Comparison of ENCODE assay signal across 34 cellular contexts in the genomic region with DNA sequence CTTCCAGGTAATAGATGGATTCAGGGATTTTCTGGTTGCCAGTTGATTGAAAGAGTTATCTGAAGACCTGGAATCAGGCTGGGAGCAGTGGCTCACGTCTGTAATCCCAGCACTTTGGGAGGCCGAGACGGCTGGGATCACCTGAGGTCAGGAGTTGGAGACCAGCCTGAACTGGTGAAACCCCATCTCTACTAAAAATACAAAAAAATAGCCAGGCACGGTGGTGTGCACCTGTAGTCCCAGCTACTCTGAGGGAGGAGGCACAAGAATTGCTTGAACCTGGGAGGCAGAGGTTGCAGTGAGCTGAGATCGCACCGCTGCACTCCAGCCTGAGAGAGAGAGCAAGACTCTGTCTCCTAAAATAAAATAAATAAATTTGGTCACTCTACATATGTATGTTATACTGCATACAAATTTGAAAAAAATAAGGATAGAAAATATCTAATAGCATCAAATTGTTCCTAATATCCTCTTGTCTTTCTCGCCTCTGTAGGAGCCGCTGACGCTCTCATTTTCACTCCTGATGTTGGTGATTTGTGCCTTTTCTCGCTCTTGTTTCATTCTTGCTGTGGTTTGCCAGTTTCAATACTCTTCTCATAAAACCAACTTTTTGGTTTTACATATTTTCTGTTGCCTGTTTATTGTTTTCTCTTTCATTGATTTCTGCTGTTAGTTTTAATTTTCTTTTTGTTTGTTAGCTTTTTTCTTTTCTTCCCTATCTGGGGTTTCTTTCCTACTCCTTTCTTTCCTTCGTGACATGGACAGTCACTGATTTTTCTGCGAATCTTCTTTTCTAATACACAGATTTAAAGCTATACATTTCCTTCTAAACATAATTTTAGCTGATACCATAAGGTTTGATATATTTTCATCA. TPM values are rescaled to one million over a fixed set of nuclear protein-coding genes. Genes with fewer than 3 reads are reported as not detected.
"Had no signal": no experiment of that assay in that cellular context is flagged by ENCODE, and none has a peak within 500 bp of the region (broad histone marks: within the 10 kb centered on the region; RNA-seq: fewer than 3 reads in every experiment).

No MANE protein-coding gene starts in this region.

- H3K36me3 Mint-ChIP-seq: activated naive CD8-positive, alpha-beta T cell treated with anti-CD3 and anti-CD28 coated beads, Interleukin-2, amount 10 ng/mL, durations not matched to agents 7 days and 5 days; brain; natural killer cell treated with Interleukin-12 subunit alpha and Interleukin-12 subunit beta and Interleukin-15 and Interleukin-18, amount 100 ng/mL, for 72 hours; stimulated activated naive B cell treated with anti-CD40 and anti-IgM and Interleukin-4, amounts not matched to agents 10 μg/mL and 1 μg/mL and 100 μg/mL, for 72 hours had no signal

- ATAC-seq: activated CD4-positive, CD25-positive, alpha-beta regulatory T cell treated with anti-CD3 and anti-CD28 coated beads, Interleukin-2, amount 50 U/mL, for 24 hours; activated T-cell treated with anti-CD3 and anti-CD28 coated beads, Interleukin-2, amount 50 U/mL, for 4 hours; heart right ventricle; natural killer cell treated with Interleukin-12 subunit alpha and Interleukin-12 subunit beta and Interleukin-15 and Interleukin-18, amount 100 ng/mL, for 72 hours; stimulated activated naive B cell treated with anti-CD40 and anti-IgM and Interleukin-4, amounts not matched to agents 10 μg/mL and 1 μg/mL and 100 μg/mL, for 72 hours had no signal

- FAIRE-seq: endometrium, TTC549 had no signal

- H3K4me2 ChIP-seq: smooth muscle cell had no signal

- H3K4me3 ChIP-seq: ascending aorta, cardiac muscle cell, colonic mucosa, esophagus squamous epithelium, heart right ventricle, left ventricle myocardium inferior, lung, right atrium auricular region, smooth muscle cell, stomach, tibial nerve had no signal

- H3K9me3 ChIP-seq: ascending aorta, colonic mucosa, esophagus squamous epithelium, heart right ventricle, left ventricle myocardium inferior, right atrium auricular region, stomach, tibial nerve had no signal

- H3K27ac Mint-ChIP-seq: activated CD4-positive, alpha-beta memory T cell treated with anti-CD3 and anti-CD28 coated beads, Interleukin-2, amount 10 ng/mL, durations not matched to agents 7 days and 5 days; activated naive CD4-positive, alpha-beta T cell treated with anti-CD3 and anti-CD28 coated beads for 36 hours; activated naive CD8-positive, alpha-beta T cell treated with anti-CD3 and anti-CD28 coated beads, Interleukin-2, amount 10 ng/mL, durations not matched to agents 7 days and 5 days; activated T-helper 2 cell treated with anti-CD3 and anti-CD28 coated beads, Interferon-gamma antibody, Interleukin-2, Interleukin-4, amounts not matched to agents 10 μg/mL and 5 μg/mL and 100 μg/mL, durations not matched to agents 14 hours and 24 hours and 36 hours; brain; natural killer cell treated with Interleukin-12 subunit alpha and Interleukin-12 subunit beta and Interleukin-15 and Interleukin-18, amount 100 ng/mL, for 72 hours; stimulated activated naive B cell treated with anti-CD40 and anti-IgM and Interleukin-4, amounts not matched to agents 10 μg/mL and 1 μg/mL and 100 μg/mL, for 72 hours had no signal

- H3K9me3 Mint-ChIP-seq: activated CD4-positive, alpha-beta memory T cell treated with anti-CD3 and anti-CD28 coated beads, Interleukin-2, amount 10 ng/mL, durations not matched to agents 7 days and 5 days; activated naive CD4-positive, alpha-beta T cell treated with anti-CD3 and anti-CD28 coated beads for 36 hours; activated naive CD8-positive, alpha-beta T cell treated with anti-CD3 and anti-CD28 coated beads, Interleukin-2, amount 10 ng/mL, durations not matched to agents 7 days and 5 days; activated T-cell treated with anti-CD3 and anti-CD28 coated beads, Interleukin-2, amount 50 U/mL, for 4 hours; activated T-helper 2 cell treated with anti-CD3 and anti-CD28 coated beads, Interferon-gamma antibody, Interleukin-2, Interleukin-4, amounts not matched to agents 10 μg/mL and 5 μg/mL and 100 μg/mL, durations not matched to agents 14 hours and 24 hours and 36 hours; natural killer cell treated with Interleukin-12 subunit alpha and Interleukin-12 subunit beta and Interleukin-15 and Interleukin-18, amount 100 ng/mL, for 72 hours; stimulated activated naive B cell treated with anti-CD40 and anti-IgM and Interleukin-4, amounts not matched to agents 10 μg/mL and 1 μg/mL and 100 μg/mL, for 72 hours had no signal

- H3K36me3 ChIP-seq: ascending aorta, cardiac muscle cell, colonic mucosa, esophagus squamous epithelium, heart right ventricle, left ventricle myocardium inferior, right atrium auricular region, stomach, tibial nerve had no signal

- H3K27me3 ChIP-seq: ascending aorta, colonic mucosa, right atrium auricular region, tibial nerve had no signal

- H3K4me3 Mint-ChIP-seq: activated CD4-positive, alpha-beta memory T cell treated with anti-CD3 and anti-CD28 coated beads, Interleukin-2, amount 10 ng/mL, durations not matched to agents 7 days and 5 days; activated naive CD4-positive, alpha-beta T cell treated with anti-CD3 and anti-CD28 coated beads for 36 hours; activated naive CD8-positive, alpha-beta T cell treated with anti-CD3 and anti-CD28 coated beads, Interleukin-2, amount 10 ng/mL, durations not matched to agents 7 days and 5 days; activated T-cell treated with anti-CD3 and anti-CD28 coated beads, Interleukin-2, amount 50 U/mL, for 4 hours; brain; natural killer cell treated with Interleukin-12 subunit alpha and Interleukin-12 subunit beta and Interleukin-15 and Interleukin-18, amount 100 ng/mL, for 72 hours; stimulated activated naive B cell treated with anti-CD40 and anti-IgM and Interleukin-4, amounts not matched to agents 10 μg/mL and 1 μg/mL and 100 μg/mL, for 72 hours had no signal

- DNase-seq: activated CD4-positive, alpha-beta memory T cell treated with anti-CD3 and anti-CD28 coated beads, Interleukin-2, amount 10 ng/mL, durations not matched to agents 7 days and 5 days; activated CD4-positive, alpha-beta T cell treated with anti-CD3 and anti-CD28 coated beads for 48 hours; activated CD8-positive, alpha-beta memory T cell treated with anti-CD3 and anti-CD28 coated beads, Interleukin-2, amount 50 U/mL, for 48 hours; activated naive CD4-positive, alpha-beta T cell treated with anti-CD3 and anti-CD28 coated beads for 36 hours; activated naive CD8-positive, alpha-beta T cell treated with anti-CD3 and anti-CD28 coated beads, Interleukin-2, amount 10 ng/mL, durations not matched to agents 7 days and 5 days; activated T-cell treated with anti-CD3 and anti-CD28 coated beads, Interleukin-2, amount 50 U/mL, for 4 hours; cerebellar nuclear complex; colonic mucosa; effector CD8-positive, alpha-beta T cell; esophagus squamous epithelium; foreskin melanocyte; heart right ventricle; left ventricle myocardium inferior; mesendoderm; stimulated activated CD4-positive, alpha-beta T cell treated with anti-CD3 and anti-CD28 coated beads, Interleukin-15, amount 100 ng/mL, for 24 hours; stimulated activated CD4-positive, alpha-beta T cell treated with anti-CD3 and anti-CD28 coated beads, Interleukin-2, amount 100 ng/mL, for 24 hours; stimulated activated naive B cell treated with anti-CD40 and anti-IgM and Interleukin-4, amounts not matched to agents 10 μg/mL and 1 μg/mL and 100 μg/mL, for 72 hours; stomach had no signal

- H3K4me1 ChIP-seq: ascending aorta, colonic mucosa had no signal

- H3K27ac ChIP-seq: ascending aorta, cardiac muscle cell, colonic mucosa, epithelial cell of prostate, esophagus squamous epithelium, heart right ventricle, left ventricle myocardium inferior, right atrium auricular region, stomach, tibial nerve, VCaP had no signal

RNA-seq across cellular contexts. Expression of a gene that starts 23.8 kb away (rescaled TPM):
- total RNA-seq: activated CD4-positive, alpha-beta memory T cell treated with anti-CD3 and anti-CD28 coated beads, Interleukin-2, amount 10 ng/mL, durations not matched to agents 7 days and 5 days; activated naive CD4-positive, alpha-beta T cell treated with anti-CD3 and anti-CD28 coated beads for 36 hours; ascending aorta; dermis microvascular lymphatic vessel endothelial cell; glomerular endothelial cell; natural killer cell treated with Interleukin-12 subunit alpha and Interleukin-12 subunit beta and Interleukin-15 and Interleukin-18, amount 100 ng/mL, for 72 hours had no signal
